In the genomic region with DNA sequence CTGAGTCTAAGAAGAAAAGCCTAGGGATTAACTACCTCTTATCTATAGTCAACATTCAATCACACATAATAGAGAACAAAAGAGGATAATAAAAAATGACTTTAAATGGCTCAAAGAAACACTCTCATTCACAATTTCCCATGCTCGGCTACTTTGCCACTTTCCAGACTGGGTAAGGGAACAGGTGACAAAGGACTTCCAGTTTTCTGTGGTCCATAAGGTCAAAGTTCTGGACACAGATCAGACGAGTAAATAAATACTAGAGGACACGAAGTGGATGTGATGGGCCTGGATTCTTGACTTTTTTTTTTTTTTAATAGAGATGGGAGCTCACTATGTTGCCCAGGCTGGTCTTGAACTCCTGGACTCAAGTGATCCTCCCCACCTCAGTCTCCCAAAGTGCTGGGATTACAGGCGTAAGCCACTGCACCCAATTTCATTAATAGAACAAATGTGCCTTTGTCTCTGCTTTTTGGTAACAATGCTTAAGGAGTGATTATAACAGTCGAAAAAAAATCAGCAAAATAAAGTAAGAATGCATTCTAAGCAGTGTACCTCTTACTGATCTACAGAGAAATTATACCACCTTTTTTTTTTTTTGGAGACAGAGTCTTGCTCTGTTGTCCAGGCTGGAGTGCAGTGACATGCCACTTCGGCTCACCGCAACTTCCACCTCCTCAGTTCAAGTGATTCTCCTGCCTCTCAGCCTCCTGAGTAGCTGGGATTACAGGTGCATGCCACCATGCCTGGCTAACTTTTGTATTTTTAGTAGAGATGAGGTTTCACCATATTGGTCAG, we compare ENCODE assay signal across 1 cellular context.
A peak's percentile ranks its signal among the peaks of the same experiment; 100 is the strongest.
TF ChIP-seq lines count a peak whose summit lies in the region.

No MANE protein-coding gene starts in this region.

TF ChIP-seq in HepG2, 621 proteins besides CTCF, POLR2A, EP300 and RAD21 (continued from another document and continues in another):
- TF ChIP-seq ZBTB40 (IDR thresholded peaks at IDR 0.05) (no peak), ZBTB40 (CRISPR knock-in tag; IDR thresholded peaks at IDR 0.05) (no peak), ZSCAN31 (CRISPR knock-in tag; IDR thresholded peaks at IDR 0.05; ENCODE audit: low read depth) (no peak), PAX8 (CRISPR knock-in tag; IDR thresholded peaks at IDR 0.05; ENCODE audit: borderline replicate concordance) (no peak), TCF7 (IDR thresholded peaks at IDR 0.05; ENCODE audit: low read depth) (no peak), ETV6 (CRISPR knock-in tag; conservative IDR thresholded peaks at IDR 0.05) (no peak), SMARCC2 (IDR thresholded peaks at IDR 0.05) (no peak), RCOR2 (CRISPR knock-in tag; IDR thresholded peaks at IDR 0.05) (0 out of 2 replicates have a peak, but pooled peaks have one; percentile 31), TBX3 (IDR thresholded peaks at IDR 0.05; ENCODE audit: borderline replicate concordance) (no peak), ZNF224 (CRISPR knock-in tag; IDR thresholded peaks at IDR 0.05) (no peak), PCBP2 (optimal IDR thresholded peaks at IDR 0.05; ENCODE audit: low read depth, low read length, poor library complexity, severe bottlenecking) (no peak), KLF11 (CRISPR knock-in tag; IDR thresholded peaks at IDR 0.05) (no peak), RNF2 (conservative IDR thresholded peaks at IDR 0.05; ENCODE audit: low read depth) (no peak), YEATS2 (CRISPR knock-in tag; IDR thresholded peaks at IDR 0.05; ENCODE audit: borderline replicate concordance) (no peak), ATF4 (CRISPR knock-in tag; IDR thresholded peaks at IDR 0.05) (no peak), LRRFIP1 (CRISPR knock-in tag; conservative IDR thresholded peaks at IDR 0.05) (no peak), ZNF24 (IDR thresholded peaks at IDR 0.05) (no peak), TARDBP (CRISPR knock-in tag; IDR thresholded peaks at IDR 0.05) (no peak), ZNF710 (CRISPR knock-in tag; IDR thresholded peaks at IDR 0.05; ENCODE audit: borderline replicate concordance) (no peak)
- TF ChIP-seq, protein P1, sequence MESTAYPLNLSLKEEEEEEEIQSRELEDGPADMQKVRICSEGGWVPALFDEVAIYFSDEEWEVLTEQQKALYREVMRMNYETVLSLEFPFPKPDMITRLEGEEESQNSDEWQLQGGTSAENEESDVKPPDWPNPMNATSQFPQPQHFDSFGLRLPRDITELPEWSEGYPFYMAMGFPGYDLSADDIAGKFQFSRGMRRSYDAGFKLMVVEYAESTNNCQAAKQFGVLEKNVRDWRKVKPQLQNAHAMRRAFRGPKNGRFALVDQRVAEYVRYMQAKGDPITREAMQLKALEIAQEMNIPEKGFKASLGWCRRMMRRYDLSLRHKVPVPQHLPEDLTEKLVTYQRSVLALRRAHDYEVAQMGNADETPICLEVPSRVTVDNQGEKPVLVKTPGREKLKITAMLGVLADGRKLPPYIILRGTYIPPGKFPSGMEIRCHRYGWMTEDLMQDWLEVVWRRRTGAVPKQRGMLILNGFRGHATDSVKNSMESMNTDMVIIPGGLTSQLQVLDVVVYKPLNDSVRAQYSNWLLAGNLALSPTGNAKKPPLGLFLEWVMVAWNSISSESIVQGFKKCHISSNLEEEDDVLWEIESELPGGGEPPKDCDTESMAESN (CRISPR knock-in tag; conservative IDR thresholded peaks at IDR 0.05), result no peak
- TF ChIP-seq, protein P2, sequence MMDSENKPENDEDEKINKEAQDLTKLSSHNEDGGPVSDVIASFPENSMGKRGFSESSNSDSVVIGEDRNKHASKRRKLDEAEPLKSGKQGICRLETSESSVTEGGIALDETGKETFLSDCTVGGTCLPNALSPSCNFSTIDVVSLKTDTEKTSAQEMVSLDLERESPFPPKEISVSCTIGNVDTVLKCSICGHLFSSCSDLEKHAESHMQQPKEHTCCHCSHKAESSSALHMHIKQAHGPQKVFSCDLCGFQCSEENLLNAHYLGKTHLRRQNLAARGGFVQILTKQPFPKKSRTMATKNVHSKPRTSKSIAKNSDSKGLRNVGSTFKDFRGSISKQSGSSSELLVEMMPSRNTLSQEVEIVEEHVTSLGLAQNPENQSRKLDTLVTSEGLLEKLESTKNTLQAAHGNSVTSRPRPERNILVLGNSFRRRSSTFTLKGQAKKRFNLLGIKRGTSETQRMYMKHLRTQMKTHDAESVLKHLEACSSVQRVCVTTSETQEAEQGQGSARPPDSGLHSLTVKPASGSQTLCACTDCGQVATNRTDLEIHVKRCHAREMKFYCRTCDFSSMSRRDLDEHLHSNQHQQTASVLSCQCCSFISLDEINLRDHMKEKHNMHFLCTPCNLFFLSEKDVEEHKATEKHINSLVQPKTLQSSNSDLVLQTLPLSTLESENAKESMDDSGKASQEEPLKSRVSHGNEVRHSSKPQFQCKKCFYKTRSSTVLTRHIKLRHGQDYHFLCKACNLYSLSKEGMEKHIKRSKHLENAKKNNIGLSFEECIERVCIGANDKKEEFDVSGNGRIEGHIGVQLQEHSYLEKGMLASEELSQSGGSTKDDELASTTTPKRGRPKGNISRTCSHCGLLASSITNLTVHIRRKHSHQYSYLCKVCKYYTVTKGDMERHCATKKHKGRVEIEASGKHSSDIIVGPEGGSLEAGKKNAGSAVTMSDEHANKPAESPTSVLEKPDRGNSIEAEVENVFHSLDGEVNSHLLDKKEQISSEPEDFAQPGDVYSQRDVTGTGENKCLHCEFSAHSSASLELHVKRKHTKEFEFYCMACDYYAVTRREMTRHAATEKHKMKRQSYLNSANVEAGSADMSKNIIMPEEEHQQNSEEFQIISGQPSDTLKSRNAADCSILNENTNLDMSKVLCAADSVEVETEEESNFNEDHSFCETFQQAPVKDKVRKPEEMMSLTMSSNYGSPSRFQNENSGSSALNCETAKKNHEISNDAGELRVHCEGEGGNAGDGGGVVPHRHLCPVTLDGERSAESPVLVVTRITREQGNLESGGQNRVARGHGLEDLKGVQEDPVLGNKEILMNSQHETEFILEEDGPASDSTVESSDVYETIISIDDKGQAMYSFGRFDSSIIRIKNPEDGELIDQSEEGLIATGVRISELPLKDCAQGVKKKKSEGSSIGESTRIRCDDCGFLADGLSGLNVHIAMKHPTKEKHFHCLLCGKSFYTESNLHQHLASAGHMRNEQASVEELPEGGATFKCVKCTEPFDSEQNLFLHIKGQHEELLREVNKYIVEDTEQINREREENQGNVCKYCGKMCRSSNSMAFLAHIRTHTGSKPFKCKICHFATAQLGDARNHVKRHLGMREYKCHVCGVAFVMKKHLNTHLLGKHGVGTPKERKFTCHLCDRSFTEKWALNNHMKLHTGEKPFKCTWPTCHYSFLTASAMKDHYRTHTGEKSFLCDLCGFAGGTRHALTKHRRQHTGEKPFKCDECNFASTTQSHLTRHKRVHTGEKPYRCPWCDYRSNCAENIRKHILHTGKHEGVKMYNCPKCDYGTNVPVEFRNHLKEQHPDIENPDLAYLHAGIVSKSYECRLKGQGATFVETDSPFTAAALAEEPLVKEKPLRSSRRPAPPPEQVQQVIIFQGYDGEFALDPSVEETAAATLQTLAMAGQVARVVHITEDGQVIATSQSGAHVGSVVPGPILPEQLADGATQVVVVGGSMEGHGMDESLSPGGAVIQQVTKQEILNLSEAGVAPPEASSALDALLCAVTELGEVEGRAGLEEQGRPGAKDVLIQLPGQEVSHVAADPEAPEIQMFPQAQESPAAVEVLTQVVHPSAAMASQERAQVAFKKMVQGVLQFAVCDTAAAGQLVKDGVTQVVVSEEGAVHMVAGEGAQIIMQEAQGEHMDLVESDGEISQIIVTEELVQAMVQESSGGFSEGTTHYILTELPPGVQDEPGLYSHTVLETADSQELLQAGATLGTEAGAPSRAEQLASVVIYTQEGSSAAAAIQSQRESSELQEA (CRISPR knock-in tag; IDR thresholded peaks at IDR 0.05; ENCODE audit: not compliant biosample characterization), result no peak
- TF ChIP-seq, protein P3, sequence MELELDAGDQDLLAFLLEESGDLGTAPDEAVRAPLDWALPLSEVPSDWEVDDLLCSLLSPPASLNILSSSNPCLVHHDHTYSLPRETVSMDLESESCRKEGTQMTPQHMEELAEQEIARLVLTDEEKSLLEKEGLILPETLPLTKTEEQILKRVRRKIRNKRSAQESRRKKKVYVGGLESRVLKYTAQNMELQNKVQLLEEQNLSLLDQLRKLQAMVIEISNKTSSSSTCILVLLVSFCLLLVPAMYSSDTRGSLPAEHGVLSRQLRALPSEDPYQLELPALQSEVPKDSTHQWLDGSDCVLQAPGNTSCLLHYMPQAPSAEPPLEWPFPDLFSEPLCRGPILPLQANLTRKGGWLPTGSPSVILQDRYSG (CRISPR knock-in tag; IDR thresholded peaks at IDR 0.05), result no peak
